24 cellular contexts compared by ENCODE assay signal in genomic region chr3:96069065-96069464, GRCh38.
"Had no signal": no experiment of that assay in that cellular context is flagged by ENCODE, and none has a peak within 500 bp of the region (broad histone marks: within the 10 kb centered on the region; RNA-seq: fewer than 3 reads in every experiment).

No MANE protein-coding gene starts in this region.

- H3K27ac ChIP-seq: colonic mucosa, epithelial cell of prostate, esophagus squamous epithelium, gastrocnemius medialis, heart right ventricle, left lung, lower lobe of right lung had no signal

- DNase-seq: colonic mucosa; cortex of kidney; effector CD8-positive, alpha-beta T cell; effector memory CD8-positive, alpha-beta T cell; endodermal cell; erythroblast; esophagus squamous epithelium; foreskin fibroblast; foreskin melanocyte; gastrocnemius medialis; glutamatergic neuron; head of caudate nucleus; heart right ventricle; hippocampal formation; left cardiac atrium; left ventricle myocardium superior; lower lobe of right lung; mesenchymal stem cell had no signal

- H3K36me3 ChIP-seq: colonic mucosa, esophagus squamous epithelium, gastrocnemius medialis, heart right ventricle, left lung, lower lobe of right lung had no signal

- H3K4me3 Mint-ChIP-seq: dendritic cell treated with granulocyte-macrophage colony-stimulating factor and Interleukin-4, amounts not matched to agents 40 ng/mL and 50 ng/mL, for 4 days; effector memory CD8-positive, alpha-beta T cell; endodermal cell; mesothelial cell of epicardium had no signal

- ATAC-seq: effector memory CD8-positive, alpha-beta T cell; esophagus mucosa; gastrocnemius medialis; heart right ventricle; left cardiac atrium; left lung; left ventricle myocardium superior; mucosa of descending colon had no signal

- H3K4me1 Mint-ChIP-seq: endodermal cell, mesothelial cell of epicardium had no signal

- H3K9me3 Mint-ChIP-seq: endodermal cell, mesothelial cell of epicardium had no signal

- H3K4me3 ChIP-seq: colonic mucosa, esophagus squamous epithelium, gastrocnemius medialis, heart right ventricle, left lung, lower lobe of right lung, mucosa of descending colon had no signal

- H3K9me3 ChIP-seq: colonic mucosa, gastrocnemius medialis, lower lobe of right lung had no signal

- H3K27ac Mint-ChIP-seq: dendritic cell treated with granulocyte-macrophage colony-stimulating factor and Interleukin-4, amounts not matched to agents 40 ng/mL and 50 ng/mL, for 4 days; effector memory CD8-positive, alpha-beta T cell; endodermal cell; mesothelial cell of epicardium had no signal

- H3K27me3 ChIP-seq: colonic mucosa, esophagus squamous epithelium, gastrocnemius medialis, heart right ventricle, left lung had no signal

- H3K36me3 Mint-ChIP-seq: mesothelial cell of epicardium had no signal

- H3K4me1 ChIP-seq: colonic mucosa, esophagus squamous epithelium, gastrocnemius medialis, heart right ventricle, left lung, lower lobe of right lung had no signal
